7 cellular contexts compared by ENCODE assay signal in the genomic region with DNA sequence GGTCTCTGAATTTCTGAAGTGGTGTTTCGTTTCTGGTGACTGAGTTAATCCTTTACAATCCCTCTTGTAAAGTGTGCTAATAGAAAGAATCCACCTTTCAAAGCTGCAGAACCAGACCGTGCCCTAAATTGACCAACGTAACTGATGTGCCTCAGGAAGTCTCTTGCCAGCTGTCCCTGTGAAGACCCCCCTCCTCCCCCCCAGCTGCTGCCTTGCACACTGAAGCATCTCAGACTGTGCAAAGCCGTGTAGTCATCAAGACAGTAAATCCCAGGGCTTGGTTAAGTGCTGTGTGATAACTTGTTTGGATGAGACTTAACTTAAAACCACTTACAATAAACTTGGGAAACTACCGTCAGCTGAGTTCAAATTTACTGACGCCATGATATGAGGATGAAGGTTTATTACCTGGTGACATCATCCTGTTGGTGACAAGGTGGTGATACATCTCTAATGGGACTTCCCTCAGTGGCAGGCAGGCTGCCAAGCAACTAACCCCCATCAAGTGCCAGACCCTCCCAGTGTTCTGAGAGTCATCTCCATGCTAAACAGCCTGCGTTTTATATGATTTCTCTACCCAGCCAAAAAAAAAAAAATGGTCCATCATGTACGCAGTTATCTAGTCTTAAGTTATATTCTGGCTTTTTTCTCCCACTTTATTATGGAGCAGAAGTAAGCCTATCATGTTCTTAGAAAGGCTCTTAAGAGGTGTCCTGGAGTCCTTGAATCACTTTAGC. TPM values are rescaled to one million over a fixed set of nuclear protein-coding genes. Genes with fewer than 3 reads are reported as not detected.
DNase-seq lines count a peak whose midpoint lies in the region; ATAC-seq, FAIRE-seq and TF ChIP-seq lines count a peak whose summit lies in the region.
"Not testable (repeated sequence)": the region's sequence is repeated elsewhere in the genome, so short reads cannot be mapped to it uniquely, and the experiment has no call there.

No MANE protein-coding gene starts in this region.

- POLR2A ChIA-PET in RWPE1 (lab: Yijun Ruan, JAX; ENCODE audit: low non-redundant PET) = not testable (repeated sequence)
- POLR2A ChIA-PET in K562 (lab: Yijun Ruan, JAX) = interaction anchor here (0.7 to 4.1 kb wide), 8 partner anchors 7 to 175 kb away, joined by 3 to 48 read pairs (median 11); no protein-coding TSS in a partner anchor

- BruUV-seq in K562 (replicated peaks; lab: Mats Ljungman, UMichigan) = not testable (repeated sequence)

- H3K9ac ChIP-seq in Loucy (ENCODE audit: low read depth, low read length, poor library complexity, severe bottlenecking); K562 (ENCODE audit: insufficient read depth in 1 of 2, low read depth in 2 of 2, low read length in 2 of 2); neural progenitor cell: not testable (repeated sequence)

- H3K4me1 ChIP-seq in Loucy (ENCODE audit: insufficient read depth, low read length, poor library complexity, severe bottlenecking) (peaks cover 27% of the 10 kb centered on the region), K562 (replicated peaks in 1 of 2; ENCODE audit: control insufficient read depth in 2 of 2, insufficient read depth in 2 of 2, low read length in 2 of 2) (peaks cover 35 to 42% of the 10 kb centered on the region in 2 experiments), neural progenitor cell (peaks cover 13% of the 10 kb centered on the region)

- DNase-seq in DMS53 (lab: John Stamatoyannopoulos, UW) (peak; percentile 60), K562 (ENCODE audit: extremely low read depth in 1 of 4, low spot score in 3 of 4) (peak in 2 of 4 experiments; percentile 29 to 34), glomerular visceral epithelial cell (ENCODE audit: extremely low spot score) (peak; percentile 70)
- not testable (repeated sequence) for DNase-seq in RWPE1 (ENCODE audit: low spot score); neural progenitor cell (ENCODE audit: low spot score)
- peak; percentile 15 for DNase-seq in activated CD8-positive, alpha-beta memory T cell treated with anti-CD3 and anti-CD28 coated beads, Interleukin-2, amount 50 U/mL, for 24 hours (ENCODE audit: extremely low read depth)

- H3K27ac ChIP-seq in RWPE1 = peak overlapping the region; percentile 67
- not testable (repeated sequence) for H3K27ac ChIP-seq in K562 (ENCODE audit: extremely low read depth, low read depth, low read length); neural progenitor cell

- H3K27me3 ChIP-seq in Loucy (ENCODE audit: insufficient read depth, low read length, poor library complexity, severe bottlenecking); K562 (ENCODE audit: control insufficient read depth in 2 of 2, insufficient read depth in 2 of 2, low read length in 2 of 2); neural progenitor cell: not testable (repeated sequence)

- TF ChIP-seq CTCF in Loucy (conservative IDR thresholded peaks at IDR 0.05; ENCODE audit: low read length); RWPE1 (conservative IDR thresholded peaks at IDR 0.05; ENCODE audit: low read depth); K562 (IDR thresholded peaks at IDR 0.05 in 2 of 3, conservative IDR thresholded peaks at IDR 0.05 in 1 of 3; ENCODE audit: insufficient read depth in 2 of 3, low read depth in 1 of 3, low read length in 3 of 3); neural progenitor cell (IDR thresholded peaks at IDR 0.05): not testable (repeated sequence)

- not testable (repeated sequence) for H3K9me3 ChIP-seq in Loucy (ENCODE audit: insufficient read depth, low read depth, low read length); K562 (replicated peaks; ENCODE audit: control insufficient read depth, insufficient read depth, low read depth, low read length); neural progenitor cell (ENCODE audit: low read depth)

- H4K20me1 ChIP-seq in Loucy (ENCODE audit: insufficient read depth, low read length, poor library complexity, severe bottlenecking) (peaks cover 57% of the 10 kb centered on the region), K562 (replicated peaks; ENCODE audit: control insufficient read depth, insufficient read depth, low read length) (peaks cover 34% of the 10 kb centered on the region), neural progenitor cell (ENCODE audit: low read depth) (peaks cover 88% of the 10 kb centered on the region)

- H3K9me2 ChIP-seq in Loucy (replicated peaks; ENCODE audit: low read depth, low read length) = not testable (repeated sequence)

- H3K4me3 ChIP-seq in Loucy (ENCODE audit: low read length, poor library complexity, severe bottlenecking) = peak overlapping the region; percentile 19
- H3K4me3 ChIP-seq in K562, neural progenitor cell: not testable (repeated sequence)

- not testable (repeated sequence) for H3F3A ChIP-seq in Loucy (ENCODE audit: low read depth)
- peaks cover 44% of the 10 kb centered on the region for H3F3A ChIP-seq in neural progenitor cell (ENCODE audit: low read depth)

- H3K9me3 Mint-ChIP-seq in neural progenitor cell = not testable (repeated sequence)

- not testable (repeated sequence) for TF ChIP-seq RAD21 in K562 (CRISPR knock-in tag; conservative IDR thresholded peaks at IDR 0.05 in 1 of 2, IDR thresholded peaks at IDR 0.05 in 1 of 2)

- H3K4me1 Mint-ChIP-seq in neural progenitor cell = peaks cover 23% of the 10 kb centered on the region

- intact Hi-C loops in K562 (cut with micrococcal nuclease) = not testable (repeated sequence)

- H3K4me3 Mint-ChIP-seq in neural progenitor cell = not testable (repeated sequence)

- in situ Hi-C loops in K562 (cut with MboI) = not testable (repeated sequence)

- peak overlapping the region; percentile 42 for H3K4me2 ChIP-seq in Loucy (ENCODE audit: low read depth, low read length, poor library complexity, severe bottlenecking)
- not testable (repeated sequence) for H3K4me2 ChIP-seq in K562 (ENCODE audit: insufficient read depth, low read length); neural progenitor cell

- H3K79me2 ChIP-seq in Loucy (ENCODE audit: insufficient read depth, low read length) = peaks cover 51% of the 10 kb centered on the region
- peaks cover 36% of the 10 kb centered on the region for H3K79me2 ChIP-seq in K562 (ENCODE audit: control insufficient read depth, insufficient read depth, low read length)
- H3K79me2 ChIP-seq in neural progenitor cell (ENCODE audit: low read depth) = peaks cover 35% of the 10 kb centered on the region

- TF ChIP-seq EP300 in K562 (IDR thresholded peaks at IDR 0.05; ENCODE audit: low read length) = not testable (repeated sequence)

- WGBS in K562 (ENCODE audit: insufficient coverage, low coverage, missing lambda C conversion rate) = 64% methylated on average over 5 of the region's 8 CpGs

- H3K36me3 ChIP-seq in Loucy (ENCODE audit: insufficient read depth, low read length) (peaks cover 33% of the 10 kb centered on the region; the same call in 1 of the 2 replicates), K562 (ENCODE audit: control insufficient read depth, insufficient read depth, low read length) (peaks cover 57% of the 10 kb centered on the region)
- H3K36me3 ChIP-seq in neural progenitor cell = not testable (repeated sequence)

- H3K36me3 Mint-ChIP-seq in neural progenitor cell = peaks cover 19% of the 10 kb centered on the region

- H3K9me1 ChIP-seq in K562 (ENCODE audit: control insufficient read depth, insufficient read depth, low read length) = not testable (repeated sequence)

- not testable (repeated sequence) for H2AFZ ChIP-seq in Loucy (ENCODE audit: low read length); K562 (ENCODE audit: low read depth, low read length); neural progenitor cell (replicated peaks)

- not testable (repeated sequence) for FAIRE-seq in K562 (lab: Jason Lieb, UNC)

- H3K27me3 Mint-ChIP-seq in neural progenitor cell (ENCODE audit: insufficient read depth, low read depth) = not testable (repeated sequence)

- TF ChIP-seq POLR2A in K562 (conservative IDR thresholded peaks at IDR 0.05) = not testable (repeated sequence)

- not testable (repeated sequence) for ATAC-seq in K562

- peak overlapping the region; percentile 3 for H3K27ac Mint-ChIP-seq in neural progenitor cell

- CTCF ChIA-PET in RWPE1 (lab: Yijun Ruan, JAX) = interaction anchor here (2.0 to 2.3 kb wide), 2 partner anchors 21 to 59 kb away, joined by 5 to 6 read pairs; a partner anchor contains a TSS
- CTCF ChIA-PET in K562 (lab: Yijun Ruan, JAX; ENCODE audit: low intra/inter-chr PET ratio) = not testable (repeated sequence)

RNA-seq across cellular contexts. Expression of a gene that starts 20.5 kb away (rescaled TPM):
- total RNA-seq in K562 (2011; cell fraction: chromatin; rRNA removed; ENCODE audit: low replicate concordance) = not detected in 2 replicates
- not detected in 2 replicates for total RNA-seq in K562 (2011; cell fraction: nucleolus; rRNA removed)
- total RNA-seq in K562 (2011; cell fraction: nucleoplasm; rRNA removed) = not detected in 2 replicates
- total RNA-seq in K562 (2014; rRNA removed) (not detected in 2 replicates), K562 (2014; rRNA removed; fragmentation: Illumina TruSeq; extraction: Trizol) (not detected in 2 replicates), K562 (2015; rRNA removed; fragmentation: Illumina TruSeq; extraction: Trizol) (not detected in 2 replicates), K562 (2021) (not detected in 2 replicates), neural progenitor cell (ENCODE audit: low replicate concordance) (0.28 TPM in 1 of 2 replicates, not detected in the other)
- polyA plus RNA-seq in K562 (2011; rRNA removed) (not detected in 2 replicates), K562 (2014; fragmentation: Illumina TruSeq; extraction: Trizol) (0.18 TPM in 1 of 2 replicates, not detected in the other), K562 (2014; fragmentation: Nextera tagmentation; extraction: Ambion mirVana) (not detected), K562 (2014; rRNA removed) (not detected in 2 replicates)
- polyA plus RNA-seq in K562 (2011; cell fraction: cytosol; rRNA removed) = not detected in 2 replicates
- not detected in 2 replicates for polyA plus RNA-seq in K562 (2011; cell fraction: nucleus; rRNA removed)
- not detected in 2 replicates for polyA plus RNA-seq in K562 (2012)
- polyA minus RNA-seq in K562 (2011; rRNA and poly(A)+ RNA removed) = not detected in 2 replicates
- polyA minus RNA-seq in K562 (2011; cell fraction: cytosol; rRNA and poly(A)+ RNA removed) = not detected in 2 replicates
- not detected in 2 replicates for polyA minus RNA-seq in K562 (2011; cell fraction: nucleus; rRNA and poly(A)+ RNA removed)

RNA-seq across cellular contexts. Expression of a gene that starts 25.3 kb away (rescaled TPM):
- 0.14 TPM in 1 of 2 replicates, not detected in the other for total RNA-seq in K562 (2011; cell fraction: chromatin; rRNA removed; ENCODE audit: low replicate concordance)
- total RNA-seq in K562 (2011; cell fraction: nucleolus; rRNA removed) = not detected in 2 replicates
- not detected in 2 replicates for total RNA-seq in K562 (2011; cell fraction: nucleoplasm; rRNA removed)
- total RNA-seq in K562 (2014; rRNA removed) = not detected in 2 replicates
- not detected in 2 replicates for total RNA-seq in K562 (2014; rRNA removed; fragmentation: Illumina TruSeq; extraction: Trizol)
- total RNA-seq in K562 (2015; rRNA removed; fragmentation: Illumina TruSeq; extraction: Trizol) = not detected in 2 replicates
- 0.27 TPM in 1 of 2 replicates, not detected in the other for total RNA-seq in K562 (2021)
- 0.20 and 0.39 TPM in 2 replicates for polyA plus RNA-seq in K562 (2011; rRNA removed)
- not detected in 2 replicates for polyA plus RNA-seq in K562 (2011; cell fraction: cytosol; rRNA removed)
- 0.10 and 0.13 TPM in 2 replicates for polyA plus RNA-seq in K562 (2011; cell fraction: nucleus; rRNA removed)
- 0.26 and 0.65 TPM in 2 replicates for polyA plus RNA-seq in K562 (2012)
- not detected in 2 replicates for polyA plus RNA-seq in K562 (2014; fragmentation: Illumina TruSeq; extraction: Trizol)
- under 1 TPM in 1 of 2 experiments, not detected in 1; 0.25 TPM for polyA plus RNA-seq in K562 (2014; fragmentation: Nextera tagmentation; extraction: Ambion mirVana)
- polyA plus RNA-seq in K562 (2014; rRNA removed) = 0.21 TPM in 1 of 2 replicates, not detected in the other
- polyA minus RNA-seq in K562 (2011; rRNA and poly(A)+ RNA removed) = 0.07 TPM in 1 of 2 replicates, not detected in the other
- not detected in 2 replicates for polyA minus RNA-seq in K562 (2011; cell fraction: cytosol; rRNA and poly(A)+ RNA removed)
- polyA minus RNA-seq in K562 (2011; cell fraction: nucleus; rRNA and poly(A)+ RNA removed) = not detected in 2 replicates
- 0.09 TPM in 1 of 2 replicates, not detected in the other for total RNA-seq in neural progenitor cell (ENCODE audit: low replicate concordance)

RNA-seq across cellular contexts. Expression of a gene that starts 27.6 kb away (rescaled TPM):
- total RNA-seq in K562 (2011; cell fraction: chromatin; rRNA removed; ENCODE audit: low replicate concordance) = 0.84 TPM in 1 of 2 replicates, not detected in the other
- total RNA-seq in K562 (2011; cell fraction: nucleolus; rRNA removed) = 0.66 TPM in 1 of 2 replicates, not detected in the other
- total RNA-seq in K562 (2011; cell fraction: nucleoplasm; rRNA removed) = 1.2 TPM in 1 of 2 replicates, not detected in the other
- total RNA-seq in K562 (2014; rRNA removed) (0.95 TPM in 1 of 2 replicates, not detected in the other), K562 (2014; rRNA removed; fragmentation: Illumina TruSeq; extraction: Trizol) (0.16 TPM in 1 of 2 replicates, not detected in the other), K562 (2015; rRNA removed; fragmentation: Illumina TruSeq; extraction: Trizol) (not detected in 2 replicates), K562 (2021) (0.13 and 0.24 TPM in 2 replicates), neural progenitor cell (ENCODE audit: low replicate concordance) (1.1 TPM in 1 of 2 replicates, not detected in the other)
- polyA plus RNA-seq in K562 (2011; rRNA removed) (0.05 and 0.08 TPM in 2 replicates), K562 (2014; fragmentation: Illumina TruSeq; extraction: Trizol) (0.54 TPM in 1 of 2 replicates, not detected in the other), K562 (2014; fragmentation: Nextera tagmentation; extraction: Ambion mirVana) (not detected), K562 (2014; rRNA removed) (0.11 and 0.12 TPM in 2 replicates)
- 0.18 and 0.40 TPM in 2 replicates for polyA plus RNA-seq in K562 (2011; cell fraction: cytosol; rRNA removed)
- 0.20 and 0.38 TPM in 2 replicates for polyA plus RNA-seq in K562 (2011; cell fraction: nucleus; rRNA removed)
- polyA plus RNA-seq in K562 (2012) = 0.09 and 0.24 TPM in 2 replicates
- polyA minus RNA-seq in K562 (2011; rRNA and poly(A)+ RNA removed) = not detected in 2 replicates
- polyA minus RNA-seq in K562 (2011; cell fraction: cytosol; rRNA and poly(A)+ RNA removed) = not detected in 2 replicates
- polyA minus RNA-seq in K562 (2011; cell fraction: nucleus; rRNA and poly(A)+ RNA removed) = not detected in 2 replicates
